In the genomic region with DNA sequence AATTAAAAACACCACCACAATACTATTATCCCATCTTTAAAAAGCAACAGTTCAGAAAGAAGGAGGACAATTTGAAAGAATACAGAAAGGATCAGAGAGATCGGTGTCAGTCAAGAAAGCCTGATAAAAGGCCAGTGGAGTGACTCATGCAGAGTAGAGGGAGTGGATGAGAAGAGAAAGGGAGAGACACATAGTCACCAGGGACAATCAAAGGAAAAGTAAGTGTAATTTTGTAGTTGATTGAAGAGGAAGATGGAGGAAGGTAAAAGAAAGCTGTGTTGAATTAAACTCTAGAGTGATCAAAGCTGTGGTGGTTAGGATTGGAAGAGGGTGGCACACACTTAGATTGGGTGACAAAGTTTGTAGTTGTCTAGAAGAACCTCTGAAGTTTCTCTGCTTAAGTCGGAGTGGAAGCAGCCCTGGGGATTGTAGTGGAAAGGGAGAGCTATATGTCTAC, we compare ENCODE assay signal across 2 cellular contexts.
TF ChIP-seq lines count a peak whose summit lies in the region.

No MANE protein-coding gene starts in this region.

TF ChIP-seq in GM23338, 12 proteins besides CTCF, POLR2A, EP300 and RAD21:
- no peak for TF ChIP-seq STAT1 (IDR thresholded peaks at IDR 0.05; ENCODE audit: unreplicated experiment)
- TF ChIP-seq JUNB (IDR thresholded peaks at IDR 0.05; ENCODE audit: unreplicated experiment): no peak
- TF ChIP-seq, protein P1, sequence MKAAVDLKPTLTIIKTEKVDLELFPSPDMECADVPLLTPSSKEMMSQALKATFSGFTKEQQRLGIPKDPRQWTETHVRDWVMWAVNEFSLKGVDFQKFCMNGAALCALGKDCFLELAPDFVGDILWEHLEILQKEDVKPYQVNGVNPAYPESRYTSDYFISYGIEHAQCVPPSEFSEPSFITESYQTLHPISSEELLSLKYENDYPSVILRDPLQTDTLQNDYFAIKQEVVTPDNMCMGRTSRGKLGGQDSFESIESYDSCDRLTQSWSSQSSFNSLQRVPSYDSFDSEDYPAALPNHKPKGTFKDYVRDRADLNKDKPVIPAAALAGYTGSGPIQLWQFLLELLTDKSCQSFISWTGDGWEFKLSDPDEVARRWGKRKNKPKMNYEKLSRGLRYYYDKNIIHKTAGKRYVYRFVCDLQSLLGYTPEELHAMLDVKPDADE (IDR thresholded peaks at IDR 0.05): no peak
- no peak for TF ChIP-seq ZNF331 (CRISPR knock-in tag; IDR thresholded peaks at IDR 0.05; ENCODE audit: low read depth)

TF ChIP-seq in H1, 55 proteins besides CTCF, POLR2A, EP300 and RAD21:
- TF ChIP-seq CBX5 (IDR thresholded peaks at IDR 0.05; ENCODE audit: low read depth, low read length): no peak
- no peak for TF ChIP-seq FOSL1 (IDR thresholded peaks at IDR 0.05; ENCODE audit: insufficient read depth, low read depth, low read length)
- no peak for TF ChIP-seq TBP (IDR thresholded peaks at IDR 0.05; ENCODE audit: low read depth, low read length)
- TF ChIP-seq YY1 (IDR thresholded peaks at IDR 0.05; ENCODE audit: low read depth, low read length): no peak
- TF ChIP-seq SIRT6 (IDR thresholded peaks at IDR 0.05; ENCODE audit: low read length): no peak
- TF ChIP-seq JUND (IDR thresholded peaks at IDR 0.05; ENCODE audit: low read length): 0 out of 2 replicates have a peak, but pooled peaks have one; percentile 36
